In genomic region chrX:137352101-137352660, GRCh38 we compare ENCODE assay signal across 27 cellular contexts.
A peak's percentile ranks its signal among the peaks of the same experiment; 100 is the strongest.
DNase-seq lines count a peak whose midpoint lies in the region; ATAC-seq, FAIRE-seq and TF ChIP-seq lines count a peak whose summit lies in the region.
"Had no signal": no experiment of that assay in that cellular context is flagged by ENCODE, and none has a peak within 500 bp of the region (broad histone marks: within the 10 kb centered on the region; RNA-seq: fewer than 3 reads in every experiment).

No MANE protein-coding gene starts in this region.

- TF ChIP-seq CTCF in DND-41 (IDR thresholded peaks at IDR 0.05; ENCODE audit: borderline replicate concordance, extremely low read depth, low read length, poor library complexity, severe bottlenecking) (peak; percentile 27), GM12874 (IDR thresholded peaks at IDR 0.05; ENCODE audit: insufficient read depth, low read depth, low read length) (0 out of 2 replicates have a peak, but pooled peaks have one; percentile 7), MM.1S (IDR thresholded peaks at IDR 0.05; ENCODE audit: low read length) (peak; percentile 47), GM12878 (IDR thresholded peaks at IDR 0.05 in 2 of 3, conservative IDR thresholded peaks at IDR 0.05 in 1 of 3; ENCODE audit: control insufficient read depth in 2 of 3, extremely low read depth in 1 of 3, insufficient read depth in 1 of 3, low read depth in 3 of 3, low read length in 3 of 3) (0 out of 6 replicates have a peak, but pooled peaks of 1 of the 3 experiments have one; percentile 12), BE2C (IDR thresholded peaks at IDR 0.05; ENCODE audit: low read depth, low read length) (no peak)

- intact Hi-C loops in GM12878 (cut with micrococcal nuclease; ENCODE audit: unreplicated experiment), result no loop called here

- no peak for TF ChIP-seq EP300 in GM12878 (IDR thresholded peaks at IDR 0.05; ENCODE audit: borderline replicate concordance in 1 of 2, control insufficient read depth in 1 of 2, low read depth in 2 of 2, low read length in 2 of 2)

- SMC1A ChIA-PET in GM12878 (lab: Charles Lee; ENCODE audit: uncharacterized antibody, unreplicated experiment), result interaction anchor here (1.2 to 1.3 kb wide), 2 partner anchors 9 to 15 kb away, joined by 3 read pairs; no protein-coding TSS in a partner anchor

- H3K27me3 ChIP-seq in DND-41 (ENCODE audit: insufficient read depth, low read length, poor library complexity), result no peaks in the 10 kb centered on the region
- no peaks in the 10 kb centered on the region for H3K27me3 ChIP-seq in MM.1S (replicated peaks; ENCODE audit: insufficient read depth, low read length)
- H3K27me3 ChIP-seq in GM12878 (replicated peaks in 1 of 2; ENCODE audit: control insufficient read depth in 2 of 2, insufficient read depth in 2 of 2, low read length in 1 of 2), result no peaks in the 10 kb centered on the region
- H3K27me3 ChIP-seq in BE2C, result no peaks in the 10 kb centered on the region
- H3K27me3 ChIP-seq: brain microvascular endothelial cell, foreskin keratinocyte, thyroid gland had no signal

- no peaks in the 10 kb centered on the region for H3K4me1 ChIP-seq in DND-41 (ENCODE audit: insufficient read depth, low read length)
- peaks cover 43% of the 10 kb centered on the region for H3K4me1 ChIP-seq in MM.1S (ENCODE audit: low read length)
- no peaks in the 10 kb centered on the region for H3K4me1 ChIP-seq in GM12878 (ENCODE audit: control insufficient read depth, insufficient read depth, low read length)
- H3K4me1 ChIP-seq in BE2C, result no peaks in the 10 kb centered on the region
- H3K4me1 ChIP-seq: foreskin keratinocyte, prostate gland, thyroid gland had no signal

- H4K20me1 ChIP-seq in DND-41 (ENCODE audit: insufficient read depth, low read length), result no peaks in the 10 kb centered on the region
- H4K20me1 ChIP-seq in MM.1S (ENCODE audit: insufficient read depth, low read length), result no peaks in the 10 kb centered on the region
- H4K20me1 ChIP-seq in GM12878 (ENCODE audit: control insufficient read depth, insufficient read depth), result no peaks in the 10 kb centered on the region

- H3K9me2 ChIP-seq in MM.1S (replicated peaks; ENCODE audit: insufficient read depth, low read length), result no peaks in the 10 kb centered on the region

- H3K9me3 ChIP-seq in DND-41 (ENCODE audit: insufficient read depth, low read length, severe bottlenecking) (no peaks in the 10 kb centered on the region), MM.1S (replicated peaks; ENCODE audit: insufficient read depth, low read length) (no peaks in the 10 kb centered on the region), GM12878 (replicated peaks; ENCODE audit: control insufficient read depth, insufficient read depth, low read length) (no peaks in the 10 kb centered on the region), BE2C (no peaks in the 10 kb centered on the region)
- H3K9me3 ChIP-seq: prostate gland, thyroid gland had no signal

- ATAC-seq in DND-41 (ENCODE audit: insufficient read depth, low read depth) (no peak), GM12878 (0 out of 3 replicates have a peak, but pooled peaks have one; percentile 21)
- ATAC-seq: activated CD4-positive, CD25-positive, alpha-beta regulatory T cell treated with anti-CD3 and anti-CD28 coated beads, Interleukin-2, amount 50 U/mL, for 24 hours; activated CD8-positive, alpha-beta T cell treated with anti-CD3 and anti-CD28 coated beads, Interleukin-2, amount 10 ng/mL, durations not matched to agents 7 days and 5 days; foreskin keratinocyte; stimulated activated naive CD8-positive, alpha-beta T cell treated with anti-CD3 and anti-CD28 coated beads, Interleukin-15, amount 100 ng/mL, for 72 hours had no signal

- H3K79me2 ChIP-seq in DND-41 (ENCODE audit: insufficient read depth, low read length), result no peaks in the 10 kb centered on the region
- no peaks in the 10 kb centered on the region for H3K79me2 ChIP-seq in MM.1S (ENCODE audit: low read length)
- no peaks in the 10 kb centered on the region for H3K79me2 ChIP-seq in GM12878 (ENCODE audit: control insufficient read depth, insufficient read depth, low read length)

- H2AFZ ChIP-seq in DND-41 (ENCODE audit: low read depth, low read length), result no peak overlapping the region
- no peak overlapping the region for H2AFZ ChIP-seq in MM.1S (ENCODE audit: low read length)
- no peak overlapping the region for H2AFZ ChIP-seq in GM12878 (ENCODE audit: control insufficient read depth, low read depth, low read length)

- RAD21 ChIA-PET in GM12878 (lab: Charles Lee; ENCODE audit: unreplicated experiment), result interaction anchor here (1.4 kb wide), 1 partner anchor 9 kb away, joined by 4 read pairs; no protein-coding TSS in a partner anchor

- no peak for TF ChIP-seq RAD21 in GM12878 (IDR thresholded peaks at IDR 0.05; ENCODE audit: insufficient read depth, low read depth, low read length)

- no peak overlapping the region for H3K4me3 ChIP-seq in DND-41 (ENCODE audit: low read depth in 1 of 2, low read length in 2 of 2)
- no peak overlapping the region for H3K4me3 ChIP-seq in MM.1S (ENCODE audit: low read length)
- H3K4me3 ChIP-seq in GM12878, result no peak overlapping the region
- H3K4me3 ChIP-seq in BE2C (ENCODE audit: low read depth, low read length), result no peak overlapping the region
- H3K4me3 ChIP-seq: prostate gland, thyroid gland had no signal

- DNase-seq in DND-41 (no peak), MM.1S (peak; percentile 53), GM12878 (ENCODE audit: low read depth, low spot score) (no peak), NCI-H69 (lab: John Stamatoyannopoulos, UW) (no peak), BE2C (no peak), cerebellar nuclear complex (lab: John Stamatoyannopoulos, UW) (no peak)
- DNase-seq in activated naive CD4-positive, alpha-beta T cell treated with anti-CD3 and anti-CD28 coated beads, Interleukin-2, amount 50 U/mL, for 16 hours, result no peak
- DNase-seq: activated CD8-positive, alpha-beta T cell treated with anti-CD3 and anti-CD28 coated beads, Interleukin-2, amount 10 ng/mL, durations not matched to agents 7 days and 5 days; activated gamma-delta T cell treated with Interleukin-2 at 50 U/mL for 16 hours; activated T-cell treated with anti-CD3 and anti-CD28 coated beads, Interleukin-2, amount 50 U/mL, for 24 hours; brain microvascular endothelial cell; CD4-positive, alpha-beta T cell; effector CD8-positive, alpha-beta T cell; foreskin keratinocyte; GDM1; immature natural killer cell; MV-4-11; NCI-H187; NCI-H526; stimulated activated naive CD8-positive, alpha-beta T cell treated with anti-CD3 and anti-CD28 coated beads, Interleukin-15, amount 100 ng/mL, for 72 hours; SW 1271; thyroid gland had no signal

- in situ Hi-C loops in GM12878 (cut with MboI), result no loop called here

- CTCF ChIA-PET in GM12878 (lab: Yijun Ruan, JAX), result no interaction called here

- H3K36me3 ChIP-seq in DND-41 (ENCODE audit: insufficient read depth, low read length) (no peaks in the 10 kb centered on the region), MM.1S (replicated peaks; ENCODE audit: insufficient read depth, low read length) (no peaks in the 10 kb centered on the region), GM12878 (ENCODE audit: control insufficient read depth in 2 of 2, insufficient read depth in 2 of 2, low read length in 1 of 2) (no peaks in the 10 kb centered on the region), BE2C (no peaks in the 10 kb centered on the region)
- H3K36me3 ChIP-seq: brain microvascular endothelial cell, prostate gland, thyroid gland had no signal

- no peak for FAIRE-seq in GM12878 (lab: Jason Lieb, UNC)
- FAIRE-seq: colon had no signal

- POLR2A ChIA-PET in GM12878 (lab: Charles Lee), result no interaction called here

- H3K4me2 ChIP-seq in DND-41 (ENCODE audit: insufficient read depth, low read length) (no peak overlapping the region), MM.1S (ENCODE audit: low read depth, low read length) (no peak overlapping the region), GM12878 (ENCODE audit: control insufficient read depth, insufficient read depth) (no peak overlapping the region)
- H3K4me2 ChIP-seq: KMS-11 had no signal

- H3K9ac ChIP-seq in DND-41 (ENCODE audit: low read depth, low read length), result no peak overlapping the region
- H3K9ac ChIP-seq in MM.1S (ENCODE audit: low read length), result no peak overlapping the region
- H3K9ac ChIP-seq in GM12878 (ENCODE audit: control insufficient read depth, insufficient read depth, low read length), result no peak overlapping the region
- H3K9ac ChIP-seq: KMS-11 had no signal

- no TSS peak for BruUV-seq in GM12878 (replicated peaks; lab: Mats Ljungman, UMichigan)

- no peak overlapping the region for H3K27ac ChIP-seq in DND-41 (ENCODE audit: low read length)
- peak overlapping the region; percentile 57; the same call in 1 of the 2 replicates for H3K27ac ChIP-seq in MM.1S (ENCODE audit: low read length)
- H3K27ac ChIP-seq in GM12878 (ENCODE audit: control insufficient read depth, insufficient read depth), result no peak overlapping the region
- H3K27ac ChIP-seq: brain microvascular endothelial cell, foreskin keratinocyte, KMS-11, prostate gland, thyroid gland had no signal

- TF ChIP-seq POLR2A in GM12878 (IDR thresholded peaks at IDR 0.05; ENCODE audit: low read depth, low read length), result no peak

- H3F3A ChIP-seq in MM.1S (ENCODE audit: insufficient read depth, low read length), result peaks cover 13% of the 10 kb centered on the region

TF ChIP-seq in GM12878, 131 proteins besides CTCF, POLR2A, EP300 and RAD21 (continues in another document):
- TF ChIP-seq CBX5 (IDR thresholded peaks at IDR 0.05; ENCODE audit: low read depth) (no peak), NR2F1 (conservative IDR thresholded peaks at IDR 0.05) (no peak)
- TF ChIP-seq, protein P1, sequence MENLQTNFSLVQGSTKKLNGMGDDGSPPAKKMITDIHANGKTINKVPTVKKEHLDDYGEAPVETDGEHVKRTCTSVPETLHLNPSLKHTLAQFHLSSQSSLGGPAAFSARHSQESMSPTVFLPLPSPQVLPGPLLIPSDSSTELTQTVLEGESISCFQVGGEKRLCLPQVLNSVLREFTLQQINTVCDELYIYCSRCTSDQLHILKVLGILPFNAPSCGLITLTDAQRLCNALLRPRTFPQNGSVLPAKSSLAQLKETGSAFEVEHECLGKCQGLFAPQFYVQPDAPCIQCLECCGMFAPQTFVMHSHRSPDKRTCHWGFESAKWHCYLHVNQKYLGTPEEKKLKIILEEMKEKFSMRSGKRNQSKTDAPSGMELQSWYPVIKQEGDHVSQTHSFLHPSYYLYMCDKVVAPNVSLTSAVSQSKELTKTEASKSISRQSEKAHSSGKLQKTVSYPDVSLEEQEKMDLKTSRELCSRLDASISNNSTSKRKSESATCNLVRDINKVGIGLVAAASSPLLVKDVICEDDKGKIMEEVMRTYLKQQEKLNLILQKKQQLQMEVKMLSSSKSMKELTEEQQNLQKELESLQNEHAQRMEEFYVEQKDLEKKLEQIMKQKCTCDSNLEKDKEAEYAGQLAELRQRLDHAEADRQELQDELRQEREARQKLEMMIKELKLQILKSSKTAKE (IDR thresholded peaks at IDR 0.05; ENCODE audit: low read depth, poor library complexity, severe bottlenecking), result no peak
